Comparison of ENCODE assay signal across 1 cellular context in the genomic region with DNA sequence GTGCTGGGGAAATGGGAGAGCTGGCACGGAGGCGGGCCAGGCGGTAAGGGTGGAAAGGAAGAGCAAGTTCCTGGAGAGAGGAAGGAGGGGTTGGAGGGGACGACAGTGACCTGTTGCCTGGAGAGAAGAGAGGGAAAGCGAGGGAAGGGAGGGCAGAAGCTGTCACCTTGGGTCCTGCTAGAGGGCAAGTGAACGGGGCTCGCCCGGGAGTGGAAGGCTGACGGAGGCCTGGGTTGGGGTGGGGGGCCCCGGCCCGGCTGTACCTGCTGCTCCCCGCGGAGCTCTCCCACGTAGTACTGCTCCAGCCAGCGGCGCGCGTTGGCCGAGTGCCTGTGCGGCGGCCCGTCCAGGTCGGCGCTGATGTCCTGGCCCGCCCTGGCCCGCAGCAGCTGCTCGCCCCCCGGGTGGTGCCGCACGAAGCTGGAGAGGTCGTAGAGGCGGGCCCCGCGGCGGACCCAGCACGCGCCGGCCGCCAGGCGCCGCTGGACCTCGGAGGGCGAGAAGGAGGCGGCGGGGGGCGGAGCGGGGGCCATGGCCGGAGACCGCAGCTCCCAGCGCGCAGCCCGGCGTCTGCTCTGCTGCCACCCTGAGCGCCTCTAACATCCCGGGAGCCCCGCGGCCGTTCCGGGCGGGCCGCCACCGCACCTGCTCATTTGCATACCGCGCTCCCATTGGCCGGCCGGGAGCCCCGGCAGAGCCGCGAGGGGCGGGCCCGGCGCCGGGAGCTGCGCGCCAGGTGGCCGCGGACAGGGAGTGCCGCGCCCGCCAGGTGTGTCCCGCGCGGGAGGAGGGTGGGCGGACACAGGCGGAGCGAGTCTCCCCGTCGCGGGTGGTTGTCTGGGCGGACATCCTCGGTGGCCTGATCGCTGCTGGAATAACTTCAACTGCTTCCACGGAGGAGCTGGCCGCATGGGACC.
TF ChIP-seq lines count a peak whose summit lies in the region.

A gene with protein sequence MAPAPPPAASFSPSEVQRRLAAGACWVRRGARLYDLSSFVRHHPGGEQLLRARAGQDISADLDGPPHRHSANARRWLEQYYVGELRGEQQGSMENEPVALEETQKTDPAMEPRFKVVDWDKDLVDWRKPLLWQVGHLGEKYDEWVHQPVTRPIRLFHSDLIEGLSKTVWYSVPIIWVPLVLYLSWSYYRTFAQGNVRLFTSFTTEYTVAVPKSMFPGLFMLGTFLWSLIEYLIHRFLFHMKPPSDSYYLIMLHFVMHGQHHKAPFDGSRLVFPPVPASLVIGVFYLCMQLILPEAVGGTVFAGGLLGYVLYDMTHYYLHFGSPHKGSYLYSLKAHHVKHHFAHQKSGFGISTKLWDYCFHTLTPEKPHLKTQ (minus strand): TSS at position 598 of the 917 bp plus-strand sequence. CDS start 65 bp downstream, at position 533.

TF ChIP-seq in HepG2, 621 proteins besides CTCF, POLR2A, EP300 and RAD21 (continued from another document):
- TF ChIP-seq ZBTB33 (CRISPR knock-in tag; IDR thresholded peaks at IDR 0.05): no peak
- TF ChIP-seq GABPB1 (CRISPR knock-in tag; IDR thresholded peaks at IDR 0.05): peak; percentile 60; the same call in 1 of the 2 replicates
- no peak for TF ChIP-seq ZNF841 (CRISPR knock-in tag; IDR thresholded peaks at IDR 0.05; ENCODE audit: borderline replicate concordance)
- no peak for TF ChIP-seq SCMH1 (CRISPR knock-in tag; IDR thresholded peaks at IDR 0.05; ENCODE audit: borderline replicate concordance)
- peak in 1 of 2 experiments; percentile 48; a peak in 1 of 4 replicates for TF ChIP-seq KLF16 (CRISPR knock-in tag; IDR thresholded peaks at IDR 0.05)
- no peak for TF ChIP-seq ZNF260 (CRISPR knock-in tag; IDR thresholded peaks at IDR 0.05; ENCODE audit: borderline replicate concordance, low read depth)
- TF ChIP-seq ZNF574 (CRISPR knock-in tag; IDR thresholded peaks at IDR 0.05): peak; percentile 96
- no peak; the same call in 1 of the 2 replicates for TF ChIP-seq ZFP91 (CRISPR knock-in tag; IDR thresholded peaks at IDR 0.05; ENCODE audit: borderline replicate concordance)
- TF ChIP-seq, protein P1, sequence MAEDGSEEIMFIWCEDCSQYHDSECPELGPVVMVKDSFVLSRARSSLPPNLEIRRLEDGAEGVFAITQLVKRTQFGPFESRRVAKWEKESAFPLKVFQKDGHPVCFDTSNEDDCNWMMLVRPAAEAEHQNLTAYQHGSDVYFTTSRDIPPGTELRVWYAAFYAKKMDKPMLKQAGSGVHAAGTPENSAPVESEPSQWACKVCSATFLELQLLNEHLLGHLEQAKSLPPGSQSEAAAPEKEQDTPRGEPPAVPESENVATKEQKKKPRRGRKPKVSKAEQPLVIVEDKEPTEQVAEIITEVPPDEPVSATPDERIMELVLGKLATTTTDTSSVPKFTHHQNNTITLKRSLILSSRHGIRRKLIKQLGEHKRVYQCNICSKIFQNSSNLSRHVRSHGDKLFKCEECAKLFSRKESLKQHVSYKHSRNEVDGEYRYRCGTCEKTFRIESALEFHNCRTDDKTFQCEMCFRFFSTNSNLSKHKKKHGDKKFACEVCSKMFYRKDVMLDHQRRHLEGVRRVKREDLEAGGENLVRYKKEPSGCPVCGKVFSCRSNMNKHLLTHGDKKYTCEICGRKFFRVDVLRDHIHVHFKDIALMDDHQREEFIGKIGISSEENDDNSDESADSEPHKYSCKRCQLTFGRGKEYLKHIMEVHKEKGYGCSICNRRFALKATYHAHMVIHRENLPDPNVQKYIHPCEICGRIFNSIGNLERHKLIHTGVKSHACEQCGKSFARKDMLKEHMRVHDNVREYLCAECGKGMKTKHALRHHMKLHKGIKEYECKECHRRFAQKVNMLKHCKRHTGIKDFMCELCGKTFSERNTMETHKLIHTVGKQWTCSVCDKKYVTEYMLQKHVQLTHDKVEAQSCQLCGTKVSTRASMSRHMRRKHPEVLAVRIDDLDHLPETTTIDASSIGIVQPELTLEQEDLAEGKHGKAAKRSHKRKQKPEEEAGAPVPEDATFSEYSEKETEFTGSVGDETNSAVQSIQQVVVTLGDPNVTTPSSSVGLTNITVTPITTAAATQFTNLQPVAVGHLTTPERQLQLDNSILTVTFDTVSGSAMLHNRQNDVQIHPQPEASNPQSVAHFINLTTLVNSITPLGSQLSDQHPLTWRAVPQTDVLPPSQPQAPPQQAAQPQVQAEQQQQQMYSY (CRISPR knock-in tag; IDR thresholded peaks at IDR 0.05): no peak
- TF ChIP-seq IRX3 (CRISPR knock-in tag; IDR thresholded peaks at IDR 0.05; ENCODE audit: borderline replicate concordance, low read depth): 0 out of 2 replicates have a peak, but pooled peaks have one; percentile 28
- no peak for TF ChIP-seq RORA (CRISPR knock-in tag; IDR thresholded peaks at IDR 0.05)
- TF ChIP-seq TAF15 (IDR thresholded peaks at IDR 0.05; ENCODE audit: low read depth, low read length, poor library complexity, severe bottlenecking): no peak
- peak; percentile 91; the same call in 1 of the 2 replicates for TF ChIP-seq ZNF34 (CRISPR knock-in tag; IDR thresholded peaks at IDR 0.05; ENCODE audit: borderline replicate concordance)
- 0 out of 2 replicates have a peak, but pooled peaks have one; percentile 10 for TF ChIP-seq ZNF430 (CRISPR knock-in tag; IDR thresholded peaks at IDR 0.05)
- no peak; the same call in 1 of the 2 replicates for TF ChIP-seq DR1 (CRISPR knock-in tag; IDR thresholded peaks at IDR 0.05)
- TF ChIP-seq NFYB (CRISPR knock-in tag; IDR thresholded peaks at IDR 0.05): peak; percentile 51; the same call in 1 of the 2 replicates
- TF ChIP-seq ZMYM4 (CRISPR knock-in tag; IDR thresholded peaks at IDR 0.05): peak; percentile 93
- no peak for TF ChIP-seq ATM (IDR thresholded peaks at IDR 0.05; ENCODE audit: borderline replicate concordance)
- TF ChIP-seq, protein P2, sequence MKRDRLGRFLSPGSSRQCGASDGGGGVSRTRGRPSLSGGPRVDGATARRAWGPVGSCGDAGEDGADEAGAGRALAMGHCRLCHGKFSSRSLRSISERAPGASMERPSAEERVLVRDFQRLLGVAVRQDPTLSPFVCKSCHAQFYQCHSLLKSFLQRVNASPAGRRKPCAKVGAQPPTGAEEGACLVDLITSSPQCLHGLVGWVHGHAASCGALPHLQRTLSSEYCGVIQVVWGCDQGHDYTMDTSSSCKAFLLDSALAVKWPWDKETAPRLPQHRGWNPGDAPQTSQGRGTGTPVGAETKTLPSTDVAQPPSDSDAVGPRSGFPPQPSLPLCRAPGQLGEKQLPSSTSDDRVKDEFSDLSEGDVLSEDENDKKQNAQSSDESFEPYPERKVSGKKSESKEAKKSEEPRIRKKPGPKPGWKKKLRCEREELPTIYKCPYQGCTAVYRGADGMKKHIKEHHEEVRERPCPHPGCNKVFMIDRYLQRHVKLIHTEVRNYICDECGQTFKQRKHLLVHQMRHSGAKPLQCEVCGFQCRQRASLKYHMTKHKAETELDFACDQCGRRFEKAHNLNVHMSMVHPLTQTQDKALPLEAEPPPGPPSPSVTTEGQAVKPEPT (CRISPR knock-in tag; IDR thresholded peaks at IDR 0.05; ENCODE audit: low read depth): no peak
- no peak for TF ChIP-seq ATF7 (IDR thresholded peaks at IDR 0.05)
- TF ChIP-seq ATF7 (CRISPR knock-in tag; IDR thresholded peaks at IDR 0.05): no peak
- no peak; the same call in 1 of the 2 replicates for TF ChIP-seq AHR (CRISPR knock-in tag; IDR thresholded peaks at IDR 0.05)
- no peak for TF ChIP-seq CREB1 (IDR thresholded peaks at IDR 0.05)
- TF ChIP-seq CREB1 (CRISPR knock-in tag; IDR thresholded peaks at IDR 0.05): no peak
- TF ChIP-seq TFE3 (CRISPR knock-in tag; IDR thresholded peaks at IDR 0.05): no peak
- 0 out of 2 replicates have a peak, but pooled peaks have one; percentile 36 for TF ChIP-seq TEAD2 (CRISPR knock-in tag; IDR thresholded peaks at IDR 0.05)
- TF ChIP-seq PITX1 (CRISPR knock-in tag; IDR thresholded peaks at IDR 0.05): no peak
- TF ChIP-seq ZFP36L1 (CRISPR knock-in tag; IDR thresholded peaks at IDR 0.05): 0 out of 2 replicates have a peak, but pooled peaks have one; percentile 51
- TF ChIP-seq SNRNP70 (IDR thresholded peaks at IDR 0.05; ENCODE audit: low read depth, low read length): no peak
- no peak for TF ChIP-seq ZNF225 (CRISPR knock-in tag; IDR thresholded peaks at IDR 0.05)
- TF ChIP-seq SRF (IDR thresholded peaks at IDR 0.05; ENCODE audit: low read depth, low read length): no peak
- TF ChIP-seq ZNF335 (CRISPR knock-in tag; IDR thresholded peaks at IDR 0.05): no peak
- no peak for TF ChIP-seq HDAC6 (IDR thresholded peaks at IDR 0.05; ENCODE audit: low read depth, low read length)
- no peak for TF ChIP-seq NBN (conservative IDR thresholded peaks at IDR 0.05)
- no peak for TF ChIP-seq HMGA1 (CRISPR knock-in tag; conservative IDR thresholded peaks at IDR 0.05)
- TF ChIP-seq KDM2A (CRISPR knock-in tag; IDR thresholded peaks at IDR 0.05; ENCODE audit: borderline replicate concordance, low read depth): 0 out of 2 replicates have a peak, but pooled peaks have one; percentile 46
- TF ChIP-seq HOXA9 (CRISPR knock-in tag; IDR thresholded peaks at IDR 0.05; ENCODE audit: borderline replicate concordance): no peak
- 0 out of 2 replicates have a peak, but pooled peaks have one; percentile 17 for TF ChIP-seq ZFP62 (CRISPR knock-in tag; IDR thresholded peaks at IDR 0.05)
- no peak for TF ChIP-seq XBP1 (CRISPR knock-in tag; IDR thresholded peaks at IDR 0.05)
- 0 out of 2 replicates have a peak, but pooled peaks have one; percentile 59 for TF ChIP-seq ZNF446 (CRISPR knock-in tag; IDR thresholded peaks at IDR 0.05)
- TF ChIP-seq TRIM22 (IDR thresholded peaks at IDR 0.05): no peak
- TF ChIP-seq KDM4B (CRISPR knock-in tag; IDR thresholded peaks at IDR 0.05): no peak
- no peak for TF ChIP-seq MYNN (CRISPR knock-in tag; IDR thresholded peaks at IDR 0.05; ENCODE audit: low read depth)
